Comparison of ENCODE assay signal across 10 cellular contexts in the genomic region with DNA sequence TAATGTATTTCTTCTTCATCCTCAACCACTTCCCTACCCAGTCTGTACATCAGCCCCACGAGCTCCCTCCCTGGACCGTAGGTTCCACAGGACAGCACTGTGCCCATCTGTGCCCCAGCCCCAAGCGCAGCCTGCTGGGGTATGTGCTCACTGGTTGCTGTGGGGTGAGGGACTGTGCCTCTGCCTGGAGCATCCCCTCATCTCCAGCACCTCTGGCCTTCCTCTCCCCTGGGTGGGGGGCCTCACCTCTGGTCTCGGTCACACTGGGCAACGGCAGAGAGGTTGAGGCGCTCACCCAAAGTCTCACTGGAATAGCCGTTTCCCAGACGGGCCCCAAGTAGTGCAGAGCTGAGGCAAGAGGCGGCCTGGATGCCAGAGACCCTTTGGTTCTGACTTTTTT. TPM values are rescaled to one million over a fixed set of nuclear protein-coding genes. Genes with fewer than 3 reads are reported as not detected.
DNase-seq lines count a peak whose midpoint lies in the region; ATAC-seq and TF ChIP-seq lines count a peak whose summit lies in the region.
"Had no signal": no experiment of that assay in that cellular context is flagged by ENCODE, and none has a peak within 500 bp of the region (broad histone marks: within the 10 kb centered on the region; RNA-seq: fewer than 3 reads in every experiment).

No MANE protein-coding gene starts in this region.

- no peaks in the 10 kb centered on the region for H3K9me3 Mint-ChIP-seq in CD8-positive, alpha-beta T cell
- H3K9me3 Mint-ChIP-seq in central memory CD8-positive, alpha-beta T cell = no peaks in the 10 kb centered on the region
- H3K9me3 Mint-ChIP-seq in osteocyte (ENCODE audit: unreplicated experiment) = no peaks in the 10 kb centered on the region

- H3K4me1 ChIP-seq in CD8-positive, alpha-beta T cell (ENCODE audit: insufficient read depth, low read length) = peaks cover 14% of the 10 kb centered on the region
- H3K4me1 ChIP-seq in Karpas-422 (ENCODE audit: low read length) = peaks cover 22% of the 10 kb centered on the region
- H3K4me1 ChIP-seq in right atrium auricular region = peaks cover 0 to 54% of the 10 kb centered on the region in 2 donors

- no peaks in the 10 kb centered on the region for H3K9me2 ChIP-seq in Karpas-422 (replicated peaks; ENCODE audit: insufficient read depth, low read length)

- no peak overlapping the region for H3K27ac ChIP-seq in CD8-positive, alpha-beta T cell (ENCODE audit: low read depth, low read length)
- H3K27ac ChIP-seq in Karpas-422 (ENCODE audit: low read length) = no peak overlapping the region
- peak overlapping the region in 1 of 2 donors; percentile 35 for H3K27ac ChIP-seq in right atrium auricular region
- H3K27ac ChIP-seq: KMS-11 had no signal

- CTCF ChIA-PET in CD8-positive, alpha-beta T cell (lab: Charles Lee) = no interaction called here

- no peaks in the 10 kb centered on the region for H3K27me3 Mint-ChIP-seq in CD8-positive, alpha-beta T cell (ENCODE audit: low read depth)
- H3K27me3 Mint-ChIP-seq in central memory CD8-positive, alpha-beta T cell = no peaks in the 10 kb centered on the region
- H3K27me3 Mint-ChIP-seq in osteocyte (ENCODE audit: unreplicated experiment) = no peaks in the 10 kb centered on the region

- no peaks in the 10 kb centered on the region for H4K20me1 ChIP-seq in Karpas-422 (ENCODE audit: insufficient read depth, low read depth, low read length)

- DNase-seq in CD8-positive, alpha-beta T cell = no peak
- DNase-seq in Karpas-422 = no peak
- DNase-seq in central memory CD8-positive, alpha-beta T cell (ENCODE audit: low spot score in 2 of 2) = no peak
- no peak for DNase-seq in osteocyte (ENCODE audit: extremely low spot score, unreplicated experiment)
- DNase-seq in NCI-H187 treated with DMSO at 0.1 percent for 48 hours (lab: John Stamatoyannopoulos, UW) = no peak
- no peak for DNase-seq in right atrium auricular region (ENCODE audit: low spot score)
- DNase-seq: NCI-H510A had no signal

- ATAC-seq in CD8-positive, alpha-beta T cell = no peak
- ATAC-seq in central memory CD8-positive, alpha-beta T cell (replicated peaks; ENCODE audit: extremely low read depth, poor library complexity, severe bottlenecking) = no peak
- no peak for ATAC-seq in HG02840 (IDR thresholded peaks at IDR 0.05; ENCODE audit: low FRiP score, unreplicated experiment)
- ATAC-seq: activated naive CD4-positive, alpha-beta T cell treated with anti-CD3 and anti-CD28 coated beads, Interleukin-2, amount 50 U/mL, for 72 hours had no signal

- H3K4me1 Mint-ChIP-seq in CD8-positive, alpha-beta T cell (ENCODE audit: low read depth) = peaks cover 21% of the 10 kb centered on the region
- peaks cover 33% of the 10 kb centered on the region for H3K4me1 Mint-ChIP-seq in central memory CD8-positive, alpha-beta T cell
- peaks cover 30% of the 10 kb centered on the region for H3K4me1 Mint-ChIP-seq in osteocyte (ENCODE audit: unreplicated experiment)

- POLR2A ChIA-PET in CD8-positive, alpha-beta T cell (lab: Charles Lee) = no interaction called here

- H3K4me3 ChIP-seq in CD8-positive, alpha-beta T cell (ENCODE audit: low read depth, low read length) = no peak overlapping the region
- peak overlapping the region; percentile 86; the same call in 1 of the 2 replicates for H3K4me3 ChIP-seq in Karpas-422 (ENCODE audit: low read length)
- no peak overlapping the region for H3K4me3 ChIP-seq in right atrium auricular region

- H3K27me3 ChIP-seq in CD8-positive, alpha-beta T cell (ENCODE audit: insufficient read depth, low read length) = no peaks in the 10 kb centered on the region
- no peaks in the 10 kb centered on the region for H3K27me3 ChIP-seq in Karpas-422 (ENCODE audit: low read length)
- no peaks in the 10 kb centered on the region for H3K27me3 ChIP-seq in right atrium auricular region

- TF ChIP-seq CTCF in CD8-positive, alpha-beta T cell (IDR thresholded peaks at IDR 0.05) = no peak
- TF ChIP-seq CTCF in osteocyte (IDR thresholded peaks at IDR 0.05) (no peak), right atrium auricular region (IDR thresholded peaks at IDR 0.05) (no peak)

- peaks cover 75% of the 10 kb centered on the region for H3K79me2 ChIP-seq in Karpas-422 (ENCODE audit: low read length)

- no peak overlapping the region for H2AFZ ChIP-seq in Karpas-422 (ENCODE audit: low read length)

- peaks cover 21% of the 10 kb centered on the region for H3K36me3 Mint-ChIP-seq in CD8-positive, alpha-beta T cell
- H3K36me3 Mint-ChIP-seq in central memory CD8-positive, alpha-beta T cell (ENCODE audit: insufficient read depth) = peaks cover 11% of the 10 kb centered on the region
- H3K36me3 Mint-ChIP-seq in osteocyte (ENCODE audit: unreplicated experiment) = peaks cover 9% of the 10 kb centered on the region

- no peaks in the 10 kb centered on the region for H3K9me3 ChIP-seq in CD8-positive, alpha-beta T cell (ENCODE audit: low read length)
- H3K9me3 ChIP-seq in Karpas-422 (ENCODE audit: low read length) (peaks cover 7% of the 10 kb centered on the region), right atrium auricular region (no peaks in the 10 kb centered on the region)

- H3K4me3 Mint-ChIP-seq in CD8-positive, alpha-beta T cell = peak overlapping the region; percentile 83
- H3K4me3 Mint-ChIP-seq in central memory CD8-positive, alpha-beta T cell = peak overlapping the region; percentile 77
- peak overlapping the region; percentile 79 for H3K4me3 Mint-ChIP-seq in osteocyte (ENCODE audit: unreplicated experiment)

- no peak overlapping the region for H3K27ac Mint-ChIP-seq in CD8-positive, alpha-beta T cell
- H3K27ac Mint-ChIP-seq in central memory CD8-positive, alpha-beta T cell (ENCODE audit: low read depth) = no peak overlapping the region
- H3K27ac Mint-ChIP-seq in osteocyte (ENCODE audit: unreplicated experiment) = no peak overlapping the region

- H3K4me2 ChIP-seq in Karpas-422 (ENCODE audit: low read depth, low read length, poor library complexity, severe bottlenecking) = peak overlapping the region; percentile 80

- intact Hi-C loops in CD8-positive, alpha-beta T cell (cut with DNase I, micrococcal nuclease) = loop anchor here in 1 of 2 experiments (5.0 kb wide), 2 partner anchors 211 to 581 kb away; partner anchors contain the start of gene PDGFA

- peak overlapping the region; percentile 90; the same call in 1 of the 2 replicates for H3K9ac ChIP-seq in Karpas-422 (ENCODE audit: low read length)

- H3K36me3 ChIP-seq in CD8-positive, alpha-beta T cell (ENCODE audit: insufficient read depth, low read length) = no peaks in the 10 kb centered on the region
- peaks cover 54% of the 10 kb centered on the region for H3K36me3 ChIP-seq in Karpas-422 (ENCODE audit: insufficient read depth, low read length)
- peaks cover 9% of the 10 kb centered on the region for H3K36me3 ChIP-seq in right atrium auricular region

RNA-seq across cellular contexts. Expression of gene PRKAR1B, which starts 1.5 kb away (rescaled TPM):
- total RNA-seq in CD8-positive, alpha-beta T cell = 10 to 100 TPM; 16.6 to 20.2 TPM
- total RNA-seq in Karpas-422 (2014; rRNA removed; shearing (Covaris generic); ENCODE audit: low replicate concordance) = 9.6 and 20.0 TPM in 2 replicates
- total RNA-seq in osteocyte = 10.9 and 12.0 TPM in 2 replicates
- 10 to 100 TPM; 15.1 to 15.9 TPM for total RNA-seq in right atrium auricular region

RNA-seq across cellular contexts. Expression of gene DNAAF5, which starts 2.1 kb away (rescaled TPM):
- 1 to 10 TPM; 4.3 to 4.9 TPM for total RNA-seq in CD8-positive, alpha-beta T cell
- total RNA-seq in Karpas-422 (2014; rRNA removed; shearing (Covaris generic); ENCODE audit: low replicate concordance) = 21.0 and 22.6 TPM in 2 replicates
- total RNA-seq in osteocyte (28.1 and 36.9 TPM in 2 replicates), right atrium auricular region (10 to 100 TPM; 19.0 to 35.5 TPM)
